ENCODE assay signal across 16 cellular contexts in the genomic region with DNA sequence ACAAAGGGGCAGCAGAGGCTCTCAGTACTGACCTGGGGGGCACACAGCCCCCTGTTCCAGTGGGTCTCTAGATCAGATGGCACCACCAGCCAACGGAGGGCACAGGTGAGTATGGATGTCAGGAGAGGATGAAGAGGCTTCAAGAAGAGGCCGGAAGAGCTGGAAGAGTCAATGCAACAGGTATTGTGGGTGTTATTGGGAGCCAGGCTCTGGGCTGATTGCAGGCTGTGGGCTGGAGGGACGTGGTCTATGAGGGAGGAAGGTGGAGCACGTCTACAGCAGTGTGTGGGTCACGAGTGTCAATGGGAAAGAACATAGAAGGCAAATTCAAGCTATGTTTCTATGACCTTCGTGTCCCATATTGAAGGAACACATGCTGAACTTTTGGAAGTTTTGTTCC. TPM values are rescaled to one million over a fixed set of nuclear protein-coding genes. Genes with fewer than 3 reads are reported as not detected.
DNase-seq lines count a peak whose midpoint lies in the region; ATAC-seq, FAIRE-seq and TF ChIP-seq lines count a peak whose summit lies in the region.
"Had no signal": no experiment of that assay in that cellular context is flagged by ENCODE, and none has a peak within 500 bp of the region (broad histone marks: within the 10 kb centered on the region; RNA-seq: fewer than 3 reads in every experiment).

No MANE protein-coding gene starts in this region.

- H3K27me3 ChIP-seq in effector memory CD4-positive, alpha-beta T cell (replicated peaks; ENCODE audit: control insufficient read depth, insufficient read depth, low read length, poor library complexity, severe bottlenecking) = no peaks in the 10 kb centered on the region
- H3K27me3 ChIP-seq in small intestine (ENCODE audit: control insufficient read depth in 2 of 2, insufficient read depth in 2 of 2, low read length in 2 of 2) = no peaks in the 10 kb centered on the region
- H3K27me3 ChIP-seq: gastrocnemius medialis had no signal

- H3K27ac Mint-ChIP-seq in T-helper 1 cell treated with Interleukin-12 subunit alpha and Interleukin-12 subunit beta and Interleukin-4 antibody, amounts not matched to agents 30 μg/mL and 1 μg/mL, for 36 hours = peak overlapping the region; percentile 98
- H3K27ac Mint-ChIP-seq: mesothelial cell of epicardium had no signal

- H3K4me3 ChIP-seq in effector memory CD4-positive, alpha-beta T cell (ENCODE audit: insufficient read depth, low read depth, low read length, poor library complexity, severe bottlenecking) = no peak overlapping the region
- H3K4me3 ChIP-seq in small intestine (ENCODE audit: low read depth in 1 of 2, low read length in 2 of 2) = no peak overlapping the region
- H3K4me3 ChIP-seq: gastrocnemius medialis had no signal

- no peaks in the 10 kb centered on the region for H3K36me3 ChIP-seq in KOPT-K1 (ENCODE audit: insufficient read depth, low read length)
- no peaks in the 10 kb centered on the region for H3K36me3 ChIP-seq in effector memory CD4-positive, alpha-beta T cell (ENCODE audit: control insufficient read depth, insufficient read depth, low read length)
- H3K36me3 ChIP-seq in small intestine (ENCODE audit: control insufficient read depth in 2 of 2, insufficient read depth in 2 of 2, low read length in 2 of 2) = no peaks in the 10 kb centered on the region
- H3K36me3 ChIP-seq: gastrocnemius medialis had no signal

- peaks cover 60% of the 10 kb centered on the region for H3K4me1 Mint-ChIP-seq in T-helper 1 cell treated with Interleukin-12 subunit alpha and Interleukin-12 subunit beta and Interleukin-4 antibody, amounts not matched to agents 30 μg/mL and 1 μg/mL, for 36 hours (ENCODE audit: low read depth)
- H3K4me1 Mint-ChIP-seq: mesothelial cell of epicardium had no signal

- peaks cover 8% of the 10 kb centered on the region for H3K9me3 Mint-ChIP-seq in T-helper 1 cell treated with Interleukin-12 subunit alpha and Interleukin-12 subunit beta and Interleukin-4 antibody, amounts not matched to agents 30 μg/mL and 1 μg/mL, for 36 hours
- H3K9me3 Mint-ChIP-seq: mesothelial cell of epicardium had no signal

- H3K9me3 ChIP-seq in KOPT-K1 (ENCODE audit: insufficient read depth, low read length, poor library complexity, severe bottlenecking) (no peaks in the 10 kb centered on the region), small intestine (ENCODE audit: control insufficient read depth, low read depth) (no peaks in the 10 kb centered on the region)
- H3K9me3 ChIP-seq in effector memory CD4-positive, alpha-beta T cell (ENCODE audit: control insufficient read depth, low read length) = no peaks in the 10 kb centered on the region
- H3K9me3 ChIP-seq: gastrocnemius medialis, SK-N-SH had no signal

- FAIRE-seq in small intestine (lab: Jason Lieb, UNC) = no peak

- 60 to 77% (median 69%) methylated on average over 6 of the region's 6 CpGs for WGBS in small intestine, 3 donors

- H3K36me3 Mint-ChIP-seq in T-helper 1 cell treated with Interleukin-12 subunit alpha and Interleukin-12 subunit beta and Interleukin-4 antibody, amounts not matched to agents 30 μg/mL and 1 μg/mL, for 36 hours (ENCODE audit: low read depth) = peaks cover 2% of the 10 kb centered on the region
- H3K36me3 Mint-ChIP-seq: mesothelial cell of epicardium had no signal

- no peak for ATAC-seq in HG02678 (IDR thresholded peaks at IDR 0.05; ENCODE audit: unreplicated experiment)
- ATAC-seq: gastrocnemius medialis had no signal

- no peak for TF ChIP-seq CTCF in GM13976 (IDR thresholded peaks at IDR 0.05; ENCODE audit: borderline replicate concordance, control extremely low read depth, extremely low read depth, insufficient read depth, missing control alignments)

- peak overlapping the region; percentile 72 for H3K4me3 Mint-ChIP-seq in T-helper 1 cell treated with Interleukin-12 subunit alpha and Interleukin-12 subunit beta and Interleukin-4 antibody, amounts not matched to agents 30 μg/mL and 1 μg/mL, for 36 hours
- H3K4me3 Mint-ChIP-seq: mesothelial cell of epicardium had no signal

- peak overlapping the region; percentile 73 for H3K27ac ChIP-seq in KOPT-K1 (ENCODE audit: low read depth, low read length, poor library complexity, severe bottlenecking)
- H3K27ac ChIP-seq in effector memory CD4-positive, alpha-beta T cell (ENCODE audit: insufficient read depth, low read length, poor library complexity, severe bottlenecking) = peak overlapping the region; percentile 73
- peak overlapping the region; percentile 43 to 80 for H3K27ac ChIP-seq in small intestine (ENCODE audit: low read depth in 1 of 2, low read length in 1 of 2)
- H3K27ac ChIP-seq: 22Rv1, gastrocnemius medialis had no signal

- in situ Hi-C loops in GM13976 (cut with MboI; ENCODE audit: low sequenced_read_pairs, unreplicated experiment) = no loop called here

- no peak for DNase-seq in T-helper 1 cell
- no peak for DNase-seq in effector memory CD4-positive, alpha-beta T cell
- no peak for DNase-seq in small intestine
- DNase-seq in GM13976 (ENCODE audit: low spot score) = no peak
- no peak for DNase-seq in activated effector memory CD4-positive, alpha-beta T cell treated with anti-CD3 and anti-CD28 coated beads, Interleukin-2, amount 50 U/mL, for 16 hours
- DNase-seq: activated CD4-positive, CD25-positive, alpha-beta regulatory T cell; activated effector memory CD4-positive, alpha-beta T cell treated with Interleukin-2 at 50 U/mL for 16 hours; gastrocnemius medialis; NCI-H1694; NCI-H524; SK-N-SH had no signal

- H3K27me3 Mint-ChIP-seq in T-helper 1 cell treated with Interleukin-12 subunit alpha and Interleukin-12 subunit beta and Interleukin-4 antibody, amounts not matched to agents 30 μg/mL and 1 μg/mL, for 36 hours (ENCODE audit: low read depth) = peaks cover 3% of the 10 kb centered on the region

- peaks cover 45% of the 10 kb centered on the region for H3K4me1 ChIP-seq in effector memory CD4-positive, alpha-beta T cell (ENCODE audit: control insufficient read depth, insufficient read depth, low read length, poor library complexity, severe bottlenecking)
- no peaks in the 10 kb centered on the region for H3K4me1 ChIP-seq in small intestine (ENCODE audit: control insufficient read depth in 2 of 2, insufficient read depth in 1 of 2, low read depth in 1 of 2, low read length in 1 of 2)
- H3K4me1 ChIP-seq: gastrocnemius medialis had no signal

RNA-seq across cellular contexts. Expression of gene TAGAP, which starts 18.8 kb away (rescaled TPM):
- 1 to 10 TPM in 2 of 3 donors, under 1 TPM in 1; 0.45 to 3.8 (median 2.1) TPM for polyA plus RNA-seq in small intestine
- polyA plus RNA-seq: SK-N-SH had no signal
